In the genomic region with DNA sequence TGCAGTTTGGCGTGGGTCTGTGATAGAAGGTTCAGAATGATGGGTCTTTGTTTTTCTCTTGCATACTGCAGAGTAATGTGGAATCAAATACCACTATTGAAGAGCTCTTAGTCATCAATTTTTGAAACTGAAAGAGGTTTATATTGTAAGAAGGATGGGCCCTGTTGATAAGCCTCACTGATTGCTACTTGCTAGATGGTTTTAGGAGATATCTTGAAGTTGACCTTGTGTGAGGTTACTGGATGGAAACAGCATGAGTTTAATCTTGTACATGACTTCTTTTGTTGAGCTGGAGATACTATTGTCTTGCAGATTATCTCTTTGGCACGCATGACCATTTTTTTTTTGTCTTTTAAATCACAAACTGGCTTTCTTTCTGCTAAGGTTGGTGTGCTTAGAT, we compare ENCODE assay signal across 11 cellular contexts. TPM values are rescaled to one million over a fixed set of nuclear protein-coding genes. Genes with fewer than 3 reads are reported as not detected.
A peak's percentile ranks its signal among the peaks of the same experiment; 100 is the strongest.
DNase-seq lines count a peak whose midpoint lies in the region; ATAC-seq lines count a peak whose summit lies in the region.
"Had no signal": no experiment of that assay in that cellular context is flagged by ENCODE, and none has a peak within 500 bp of the region (broad histone marks: within the 10 kb centered on the region; RNA-seq: fewer than 3 reads in every experiment).

No MANE protein-coding gene starts in this region.

- in situ Hi-C loops in HAP-1 (cut with MboI; ENCODE audit: low sequenced_read_pairs): no loop called here
- in situ Hi-C loops in KBM-7 (cut with MboI; ENCODE audit: low pct_unique_long_range_greater_than_20kb, low sequenced_read_pairs): no loop called here

- peaks cover 10% of the 10 kb centered on the region for H3K36me3 ChIP-seq in HAP-1 (replicated peaks)
- H3K36me3 ChIP-seq in iPS-20b (ENCODE audit: insufficient read depth, low read depth, low read length): peaks cover 12% of the 10 kb centered on the region; the same call in 1 of the 2 replicates

- ATAC-seq in GM18870 (IDR thresholded peaks at IDR 0.05; ENCODE audit: unreplicated experiment): peak; percentile 76
- ATAC-seq: right cardiac atrium had no signal

- H3K9me3 ChIP-seq in HAP-1 (no peaks in the 10 kb centered on the region), iPS-20b (ENCODE audit: insufficient read depth, low read depth, low read length) (no peaks in the 10 kb centered on the region)

- no peak overlapping the region for H3K9ac ChIP-seq in iPS-20b (ENCODE audit: low read depth, low read length)

- DNase-seq in HAP-1 (ENCODE audit: low spot score in 2 of 2): peak; percentile 54 to 100
- DNase-seq in KBM-7: peak; percentile 44
- DNase-seq in mucosa of gallbladder (ENCODE audit: low spot score): no peak
- DNase-seq in amniotic stem cell (lab: John Stamatoyannopoulos, UW): no peak
- no peak for DNase-seq in dedifferentiated amniotic fluid mesenchymal stem cell (ENCODE audit: extremely low spot score)
- no peak for DNase-seq in NCI-H1105 (lab: John Stamatoyannopoulos, UW)
- DNase-seq: anterior cingulate cortex, hippocampal formation, right cardiac atrium had no signal

- H3K4me1 ChIP-seq in HAP-1 (peaks cover 71% of the 10 kb centered on the region), iPS-20b (ENCODE audit: insufficient read depth, low read length) (peaks cover 38% of the 10 kb centered on the region)

- peak overlapping the region; percentile 59 for H3K27ac ChIP-seq in iPS-20b (ENCODE audit: low read length)

- no peak overlapping the region for H3K4me3 ChIP-seq in HAP-1
- H3K4me3 ChIP-seq in iPS-20b (ENCODE audit: low read length): peak overlapping the region; percentile 20; the same call in 1 of the 2 replicates

- no peaks in the 10 kb centered on the region for H3K27me3 ChIP-seq in HAP-1 (ENCODE audit: low read depth)
- H3K27me3 ChIP-seq in iPS-20b (ENCODE audit: insufficient read depth, low read length): no peaks in the 10 kb centered on the region

RNA-seq across cellular contexts. Expression of a gene that starts 13.8 kb away (rescaled TPM):
- total RNA-seq in mucosa of gallbladder: 30.1 TPM

Comparison
In these comparisons a context has a peak if more than half of its experiments do, and no peak if none do; other contexts are left out.
1. DNase-seq: peak in HAP-1 (2 of 2) and KBM-7 (single experiment); none in mucosa of gallbladder (single experiment), amniotic stem cell (single experiment), dedifferentiated amniotic fluid mesenchymal stem cell (single experiment) and NCI-H1105 (single experiment).